In genomic region chr15:22863356-22863755, GRCh38 we compare ENCODE assay signal across 30 cellular contexts. TPM values are rescaled to one million over a fixed set of nuclear protein-coding genes. Genes with fewer than 3 reads are reported as not detected.
A peak's percentile ranks its signal among the peaks of the same experiment; 100 is the strongest.
DNase-seq lines count a peak whose midpoint lies in the region; ATAC-seq and TF ChIP-seq lines count a peak whose summit lies in the region.
"Had no signal": no experiment of that assay in that cellular context is flagged by ENCODE, and none has a peak within 500 bp of the region (broad histone marks: within the 10 kb centered on the region; RNA-seq: fewer than 3 reads in every experiment).

No MANE protein-coding gene starts in this region.

- CTCF ChIA-PET in MCF 10A (lab: Yijun Ruan, JAX) (no interaction called here), RWPE1 (lab: Yijun Ruan, JAX) (interaction anchor here (0.5 to 0.8 kb wide), 2 partner anchors 10 to 14 kb away, joined by 3 read pairs; no protein-coding TSS in a partner anchor)

- TF ChIP-seq POLR2A in breast epithelium (IDR thresholded peaks at IDR 0.05) = no peak

- no peaks in the 10 kb centered on the region for H3K4me1 Mint-ChIP-seq in MCF 10A (ENCODE audit: insufficient read depth, unreplicated experiment)
- H3K4me1 Mint-ChIP-seq in stimulated activated effector memory CD8-positive, alpha-beta T cell treated with anti-CD3 and anti-CD28 coated beads, Interleukin-12 subunit alpha, Interleukin-12 subunit beta, amount 100 ng/mL, for 72 hours = peaks cover 14% of the 10 kb centered on the region
- H3K4me1 Mint-ChIP-seq: brain had no signal

- H3K4me3 Mint-ChIP-seq in MCF 10A (ENCODE audit: unreplicated experiment) = no peak overlapping the region
- H3K4me3 Mint-ChIP-seq in stimulated activated effector memory CD8-positive, alpha-beta T cell treated with anti-CD3 and anti-CD28 coated beads, Interleukin-12 subunit alpha, Interleukin-12 subunit beta, amount 100 ng/mL, for 72 hours = no peak overlapping the region
- H3K4me3 Mint-ChIP-seq: activated CD4-positive, alpha-beta T cell treated with anti-CD3 and anti-CD28 coated beads for 36 hours; brain; neural crest cell had no signal

- intact Hi-C loops in MCF 10A (cut with micrococcal nuclease) = no loop called here
- intact Hi-C loops in breast epithelium (cut with DNase I; ENCODE audit: low total_unique reads) = no loop called here
- intact Hi-C loops in heart right ventricle (cut with DNase I) = no loop called here

- TF ChIP-seq CTCF in MCF 10A (IDR thresholded peaks at IDR 0.05; ENCODE audit: unreplicated experiment) = no peak
- no peak for TF ChIP-seq CTCF in breast epithelium (IDR thresholded peaks at IDR 0.05)
- TF ChIP-seq CTCF in RWPE1 (conservative IDR thresholded peaks at IDR 0.05; ENCODE audit: low read depth) = no peak
- no peak for TF ChIP-seq CTCF in heart right ventricle (IDR thresholded peaks at IDR 0.05)

- H3K9me3 Mint-ChIP-seq in MCF 10A (ENCODE audit: unreplicated experiment) = no peaks in the 10 kb centered on the region
- H3K9me3 Mint-ChIP-seq in stimulated activated effector memory CD8-positive, alpha-beta T cell treated with anti-CD3 and anti-CD28 coated beads, Interleukin-12 subunit alpha, Interleukin-12 subunit beta, amount 100 ng/mL, for 72 hours = no peaks in the 10 kb centered on the region
- H3K9me3 Mint-ChIP-seq: neural crest cell had no signal

- no peak for DNase-seq in MCF 10A (ENCODE audit: unreplicated experiment)
- DNase-seq in breast epithelium (ENCODE audit: low spot score in 2 of 2) = no peak
- DNase-seq in RWPE1 (ENCODE audit: low spot score) = no peak
- no peak for DNase-seq in heart right ventricle
- no peak for DNase-seq in stimulated activated effector memory CD8-positive, alpha-beta T cell treated with anti-CD3 and anti-CD28 coated beads, Interleukin-12 subunit alpha, Interleukin-12 subunit beta, amount 100 ng/mL, for 72 hours (ENCODE audit: low spot score in 2 of 2)
- DNase-seq in SW 1271 (lab: John Stamatoyannopoulos, UW) = no peak
- DNase-seq: activated CD4-positive, alpha-beta T cell treated with anti-CD3 and anti-CD28 coated beads for 36 hours; activated T-cell treated with anti-CD3 and anti-CD28 coated beads, Interleukin-2, amount 50 U/mL, for 1 hour; AML-193; DMS 273 treated with DMSO at 0.1 percent for 48 hours; EL; mesendoderm; NCI-H1417 treated with DMSO at 0.1 percent for 48 hours; NCI-H2029 treated with DMSO at 0.1 percent for 48 hours; NCI-H226; NCI-H69; ovary; PC-9; retina; SHP77; small intestine; stomach; thyroid gland had no signal

- WGBS in heart right ventricle, 2 donors = 58 to 72% methylated on average over 3 of the region's 3 CpGs

- no peaks in the 10 kb centered on the region for H3K9me3 ChIP-seq in breast epithelium
- no peaks in the 10 kb centered on the region for H3K9me3 ChIP-seq in heart right ventricle
- H3K9me3 ChIP-seq: ovary, stomach, thyroid gland, vagina had no signal

- POLR2A ChIA-PET in MCF 10A (lab: Yijun Ruan, JAX) (no interaction called here), RWPE1 (lab: Yijun Ruan, JAX; ENCODE audit: low non-redundant PET) (no interaction called here)

- H3K27me3 Mint-ChIP-seq in MCF 10A (ENCODE audit: insufficient read depth, unreplicated experiment) = no peaks in the 10 kb centered on the region
- H3K27me3 Mint-ChIP-seq: activated CD4-positive, alpha-beta T cell treated with anti-CD3 and anti-CD28 coated beads for 36 hours; brain had no signal

- ATAC-seq in heart right ventricle (peak in 7 of 8 donors; percentile 17 to 79 (median 67)), GM19395 (IDR thresholded peaks at IDR 0.05; ENCODE audit: unreplicated experiment) (no peak), HG02852 (IDR thresholded peaks at IDR 0.05; ENCODE audit: unreplicated experiment) (no peak)
- no peak for ATAC-seq in stimulated activated effector memory CD8-positive, alpha-beta T cell treated with anti-CD3 and anti-CD28 coated beads, Interleukin-12 subunit alpha, Interleukin-12 subunit beta, amount 100 ng/mL, for 72 hours
- ATAC-seq: activated CD4-positive, alpha-beta T cell treated with anti-CD3 and anti-CD28 coated beads for 36 hours; HepG2 had no signal

- H3K36me3 Mint-ChIP-seq in MCF 10A (ENCODE audit: insufficient read depth, unreplicated experiment) = peaks cover 86% of the 10 kb centered on the region
- H3K36me3 Mint-ChIP-seq in stimulated activated effector memory CD8-positive, alpha-beta T cell treated with anti-CD3 and anti-CD28 coated beads, Interleukin-12 subunit alpha, Interleukin-12 subunit beta, amount 100 ng/mL, for 72 hours = peaks cover 100% of the 10 kb centered on the region

- H3K27ac ChIP-seq in breast epithelium (no peak overlapping the region), RWPE1 (peak overlapping the region; percentile 16; the same call in 1 of the 2 replicates), heart right ventricle (no peak overlapping the region)
- H3K27ac ChIP-seq: hepatocyte, ovary, PC-9, stomach, thyroid gland, vagina had no signal

- peak overlapping the region; percentile 19 for H3K27ac Mint-ChIP-seq in MCF 10A (ENCODE audit: low read depth, unreplicated experiment)
- H3K27ac Mint-ChIP-seq in stimulated activated effector memory CD8-positive, alpha-beta T cell treated with anti-CD3 and anti-CD28 coated beads, Interleukin-12 subunit alpha, Interleukin-12 subunit beta, amount 100 ng/mL, for 72 hours = peak overlapping the region; percentile 30

- H3K4me1 ChIP-seq in breast epithelium (no peaks in the 10 kb centered on the region), heart right ventricle (peaks cover 0 to 11% (median 5%) of the 10 kb centered on the region in 9 donors)
- H3K4me1 ChIP-seq: stomach, thyroid gland, vagina had no signal

- H3K36me3 ChIP-seq in breast epithelium (no peaks in the 10 kb centered on the region), heart right ventricle (peaks cover 0 to 99% (median 49%) of the 10 kb centered on the region in 9 donors)
- H3K36me3 ChIP-seq: ovary had no signal

- H3K27me3 ChIP-seq in breast epithelium (no peaks in the 10 kb centered on the region), heart right ventricle (no peaks in the 10 kb centered on the region)
- H3K27me3 ChIP-seq: hepatocyte, ovary, stomach, thyroid gland, vagina had no signal

- no TSS peak for BruUV-seq in MCF 10A (replicated peaks; lab: Mats Ljungman, UMichigan)

- H3K4me3 ChIP-seq in breast epithelium = no peak overlapping the region
- H3K4me3 ChIP-seq in heart right ventricle = no peak overlapping the region
- H3K4me3 ChIP-seq: hepatocyte, ovary, PC-9, stomach, thyroid gland, vagina had no signal

RNA-seq across cellular contexts. Expression of gene NIPA2, which starts 24.9 kb away (rescaled TPM):
- total RNA-seq in MCF 10A (2022) (50.4 and 51.9 TPM in 2 replicates), breast epithelium (10 to 100 TPM; 35.7 to 50.8 (median 40.3) TPM), heart right ventricle (10 to 100 TPM; 16.3 to 30.3 (median 19.3) TPM)
- 10 to 100 TPM in 1 of 2 donors, 1 to 10 TPM in 1; 4.7 to 24.6 TPM for polyA plus RNA-seq in heart right ventricle

Comparison
In these comparisons a context has a peak if more than half of its experiments do, and no peak if none do; other contexts are left out.
1. ATAC-seq: peak in heart right ventricle (7 of 8); none in stimulated activated effector memory CD8-positive, alpha-beta T cell treated with anti-CD3 and anti-CD28 coated beads, Interleukin-12 subunit alpha, Interleukin-12 subunit beta, amount 100 ng/mL, for 72 hours (single experiment), GM19395 (single experiment) and HG02852 (single experiment).